In the genomic region with DNA sequence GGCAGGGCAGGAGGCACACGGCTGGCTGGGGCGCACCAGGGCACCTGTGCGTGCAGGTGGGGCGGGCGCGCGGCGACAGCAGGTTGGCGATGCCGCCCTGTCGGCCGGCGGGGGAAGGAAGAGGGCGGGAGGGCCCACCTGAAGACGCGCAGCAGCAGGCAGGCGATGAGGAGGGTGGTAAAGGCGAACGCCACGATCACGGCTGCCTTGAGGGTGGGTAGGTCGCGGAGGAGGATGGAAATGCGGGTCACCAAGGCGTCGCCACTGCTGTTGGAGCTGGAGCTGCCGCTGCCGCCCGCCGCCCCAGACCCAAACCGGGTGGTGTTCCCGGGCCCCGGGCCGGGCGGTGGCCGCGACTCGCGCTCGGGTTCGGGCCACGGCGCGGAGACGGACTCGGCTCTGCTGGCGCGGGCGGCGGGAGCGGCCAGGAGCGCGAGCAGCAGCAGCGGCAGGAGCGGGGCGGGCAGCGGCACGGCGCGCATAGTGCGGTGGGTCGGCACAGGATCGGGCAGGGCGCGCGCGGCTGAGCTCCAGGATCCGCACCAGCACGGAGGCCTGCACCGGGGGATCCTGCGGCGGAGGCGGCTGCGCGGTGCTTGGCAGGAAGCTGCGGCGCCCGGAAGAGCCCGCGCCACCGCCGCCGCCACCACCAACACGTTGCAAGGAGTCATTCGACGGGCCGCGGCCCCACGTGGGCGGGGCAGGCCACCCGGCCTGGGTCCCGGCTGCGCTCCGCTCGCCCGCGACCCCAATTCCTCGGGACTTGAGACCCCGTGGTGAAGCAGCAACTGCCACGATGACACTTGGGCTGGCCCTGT, we compare ENCODE assay signal across 8 cellular contexts. TPM values are rescaled to one million over a fixed set of nuclear protein-coding genes. Genes with fewer than 3 reads are reported as not detected.
DNase-seq lines count a peak whose midpoint lies in the region; ATAC-seq and TF ChIP-seq lines count a peak whose summit lies in the region.

Gene FAM174B (minus strand): TSS at position 598 of the 818 bp plus-strand sequence.

- H3K9me3 ChIP-seq in RWPE2 (ENCODE audit: severe bottlenecking) (no peaks in the 10 kb centered on the region), breast epithelium (no peaks in the 10 kb centered on the region)

- peaks cover 88% of the 10 kb centered on the region for H3K27me3 ChIP-seq in RWPE2 (ENCODE audit: insufficient read depth, poor library complexity, severe bottlenecking)
- no peaks in the 10 kb centered on the region for H3K27me3 ChIP-seq in breast epithelium

- peak within 1 kb of the TSS; percentile 24 for H3K4me3 ChIP-seq in RWPE2 (ENCODE audit: severe bottlenecking)
- peak within 1 kb of the TSS; percentile 52 to 86 (median 63) for H3K4me3 ChIP-seq in breast epithelium

- intact Hi-C loops in breast epithelium (cut with DNase I; ENCODE audit: low total_unique reads) (loop anchor here (2.0 kb wide), 1 partner anchor 75 kb away; no protein-coding TSS in a partner anchor), left colon (cut with DNase I, micrococcal nuclease) (no loop called here)

- H3K36me3 ChIP-seq in RWPE2 (ENCODE audit: low read depth) (no peaks in the 10 kb centered on the region), breast epithelium (no peaks in the 10 kb centered on the region)

- DNase-seq in DMS79 treated with DMSO at 0.1 percent for 48 hours (lab: John Stamatoyannopoulos, UW) (peak; percentile 15), DMS79 (lab: John Stamatoyannopoulos, UW) (no peak), RWPE2 (ENCODE audit: low spot score) (no peak), breast epithelium (ENCODE audit: low spot score in 2 of 2) (no peak), left colon (peak; percentile 52 to 66), globus pallidus (ENCODE audit: low spot score) (no peak)
- peak; percentile 25 to 66 for DNase-seq in stimulated activated CD4-positive, alpha-beta T cell treated with anti-CD3 and anti-CD28 coated beads, Interleukin-2, amount 100 ng/mL, for 24 hours

- ATAC-seq in HG02571 (IDR thresholded peaks at IDR 0.05; ENCODE audit: unreplicated experiment) (peak; percentile 65), RWPE2 (ENCODE audit: low read depth) (peak; percentile 71), left colon (peak; percentile 80)

- TF ChIP-seq CTCF in RWPE2 (IDR thresholded peaks at IDR 0.05; ENCODE audit: poor library complexity, severe bottlenecking) (no peak), breast epithelium (IDR thresholded peaks at IDR 0.05) (peak in 1 of 3 donors; percentile 21)

- H3K27ac ChIP-seq in RWPE2 (ENCODE audit: poor library complexity, severe bottlenecking) (no peak within 1 kb of the TSS), breast epithelium (peak within 1 kb of the TSS; percentile 82 to 91)

- TF ChIP-seq POLR2A in breast epithelium (IDR thresholded peaks at IDR 0.05): no peak

- H3K4me1 ChIP-seq in RWPE2 (ENCODE audit: insufficient read depth, poor library complexity, severe bottlenecking): no peaks in the 10 kb centered on the region
- no peaks in the 10 kb centered on the region for H3K4me1 ChIP-seq in breast epithelium

RNA-seq across cellular contexts. Expression of gene FAM174B, which starts in this region (rescaled TPM):
- total RNA-seq in breast epithelium (10 to 100 TPM in 2 of 3 donors, 1 to 10 TPM in 1; 4.3 to 34.7 (median 20.6) TPM), left colon (10 to 100 TPM; 29.5 to 32.4 TPM)

Comparison
In these comparisons a context has a peak if more than half of its experiments do, and no peak if none do; other contexts are left out.
1. DNase-seq: peak in DMS79 treated with DMSO at 0.1 percent for 48 hours (single experiment), left colon (2 of 2) and stimulated activated CD4-positive, alpha-beta T cell treated with anti-CD3 and anti-CD28 coated beads, Interleukin-2, amount 100 ng/mL, for 24 hours (2 of 2); none in DMS79 (single experiment), RWPE2 (single experiment), breast epithelium (0 of 2) and globus pallidus (single experiment).
2. Peak in every context shown above with its lines, with median percentiles within 50 percentile points of each other: ATAC-seq.